In the genomic region with DNA sequence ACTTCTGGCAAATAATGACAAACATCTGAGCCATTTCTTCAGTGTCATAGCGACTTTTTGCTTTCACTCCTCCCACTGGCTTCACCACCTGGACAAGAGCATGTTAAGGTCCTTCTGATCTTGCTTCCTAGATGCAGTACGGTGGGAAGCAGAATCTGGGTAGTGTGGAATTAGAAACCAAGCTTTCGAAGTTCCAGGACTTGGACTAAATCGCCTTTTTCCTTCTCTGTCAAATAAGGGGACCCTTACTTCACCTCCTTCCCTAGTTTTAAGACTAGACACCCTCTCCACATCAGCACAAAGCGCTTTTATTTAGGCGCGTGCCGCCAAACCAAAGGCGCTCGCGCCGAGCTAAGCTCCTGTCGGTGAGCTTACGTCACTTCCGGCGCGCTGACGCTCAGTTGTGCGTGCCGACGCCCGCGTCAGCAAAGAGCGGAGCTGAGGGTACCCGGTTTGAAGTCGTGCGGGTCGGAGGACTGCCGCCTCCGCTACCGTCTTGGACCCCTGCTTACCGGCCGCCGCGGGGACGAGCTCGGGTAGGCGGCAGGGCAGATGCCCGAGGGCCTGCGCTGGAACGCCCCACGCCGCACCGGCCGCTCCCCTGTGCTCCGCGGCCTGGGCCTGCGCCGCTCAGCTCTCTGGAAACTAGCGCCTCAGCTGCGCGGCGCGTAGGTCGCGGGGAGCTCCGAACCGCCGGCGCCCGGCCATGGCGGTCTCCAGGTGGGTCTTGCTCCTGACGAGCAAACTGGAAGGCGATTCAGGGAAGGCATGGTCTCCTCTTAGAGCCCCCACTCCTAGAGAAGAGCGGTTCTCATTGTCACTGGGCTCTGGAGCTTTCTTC, we compare ENCODE assay signal across 8 cellular contexts. TPM values are rescaled to one million over a fixed set of nuclear protein-coding genes. Genes with fewer than 3 reads are reported as not detected.
DNase-seq lines count a peak whose midpoint lies in the region; ATAC-seq, FAIRE-seq and TF ChIP-seq lines count a peak whose summit lies in the region.

TSS of gene BTAF1 (plus strand) at position 400 of the 841 bp plus-strand sequence. CDS start at position 707, 307 bp downstream.

- TF ChIP-seq CTCF in AG09309 (IDR thresholded peaks at IDR 0.05; ENCODE audit: control insufficient read depth, insufficient read depth, low read depth, low read length, missing control alignments) (no peak), kidney (IDR thresholded peaks at IDR 0.05; ENCODE audit: borderline replicate concordance, extremely low read depth, insufficient read depth) (no peak)

- DNase-seq in AG09309 (ENCODE audit: low read depth) (peak; percentile 63), NCI-H345 treated with DMSO at 0.1 percent for 48 hours (lab: John Stamatoyannopoulos, UW; ENCODE audit: unreplicated experiment) (peak; percentile 72), cerebellum (ENCODE audit: low spot score) (peak; percentile 93), kidney (peak; percentile 98)
- peak; percentile 90 for DNase-seq in activated CD4-positive, alpha-beta T cell treated with anti-CD3 and anti-CD28 coated beads for 1 hour
- peak; percentile 87 to 90 for DNase-seq in stimulated activated CD4-positive, alpha-beta T cell treated with anti-CD3 and anti-CD28 coated beads, Interleukin-15, amount 100 ng/mL, for 48 hours (ENCODE audit: low read depth in 2 of 2)

- no peaks in the 10 kb centered on the region for H3K36me3 ChIP-seq in kidney (ENCODE audit: control insufficient read depth in 1 of 2, insufficient read depth in 2 of 2, low read length in 2 of 2)

- H3K4me1 ChIP-seq in kidney (ENCODE audit: control insufficient read depth in 1 of 2, insufficient read depth in 1 of 2, low read depth in 1 of 2, low read length in 2 of 2), result no peaks in the 10 kb centered on the region

- intact Hi-C loops in kidney (cut with DNase I), result no loop called here

- H3K4me3 ChIP-seq in AG09309 (ENCODE audit: control insufficient read depth, low read depth, low read length) (peak within 1 kb of the TSS; percentile 95), kidney (ENCODE audit: low read length in 2 of 2) (peak within 1 kb of the TSS; percentile 95 to 96)

- peak within 1 kb of the TSS; percentile 97 for H3K27ac ChIP-seq in kidney (ENCODE audit: low read depth in 2 of 2, low read length in 2 of 2)

- no peak for FAIRE-seq in kidney (lab: Jason Lieb, UNC)

- peak within 1 kb of the TSS; percentile 91 to 98 for H3K9ac ChIP-seq in kidney (ENCODE audit: low read length in 2 of 2)

- ATAC-seq in GM18909 (IDR thresholded peaks at IDR 0.05; ENCODE audit: poor library complexity, unreplicated experiment) (peak; percentile 97), HG03175 (IDR thresholded peaks at IDR 0.05; ENCODE audit: unreplicated experiment) (peak; percentile 99)

- H3K9me3 ChIP-seq in kidney (ENCODE audit: control insufficient read depth in 1 of 2, low read length in 2 of 2), result no peaks in the 10 kb centered on the region

RNA-seq across cellular contexts. Expression of gene BTAF1, which starts in this region (rescaled TPM):
- 62.3 TPM for total RNA-seq in cerebellum
- 35.1 TPM for total RNA-seq in kidney
- 4.3 TPM for polyA plus RNA-seq in kidney (ENCODE audit: insufficient read depth, low read depth, low replicate concordance)

Comparison
In these comparisons a context has a peak if more than half of its experiments do, and no peak if none do; other contexts are left out.
1. Peak in every context shown above with its lines: DNase-seq, ATAC-seq, H3K4me3 ChIP-seq and H3K27ac ChIP-seq.